ENCODE assay signal across 8 cellular contexts in genomic region chr17:62965649-62966425, GRCh38. TPM values are rescaled to one million over a fixed set of nuclear protein-coding genes. Genes with fewer than 3 reads are reported as not detected.
DNase-seq lines count a peak whose midpoint lies in the region; ATAC-seq and TF ChIP-seq lines count a peak whose summit lies in the region.

TANC2 (plus strand) TSS chr17:62966235; CDS start chr17:63009560, 43,325 bp downstream.

- DNase-seq in GM12865 (ENCODE audit: low read depth) (peak; percentile 73), NCI-H345 (lab: John Stamatoyannopoulos, UW) (peak; percentile 84), choroid plexus epithelial cell (ENCODE audit: low read depth) (peak; percentile 86), kidney epithelial cell (ENCODE audit: low read depth) (peak; percentile 51)
- peak; percentile 76 for DNase-seq in activated CD4-positive, alpha-beta T cell treated with anti-CD3 and anti-CD28 coated beads for 48 hours
- peak; percentile 68 for DNase-seq in stimulated activated CD4-positive, alpha-beta T cell treated with anti-CD3 and anti-CD28 coated beads, Interleukin-12 subunit alpha, Interleukin-12 subunit beta, amount 100 ng/mL, for 4 hours

- H3K27me3 ChIP-seq in kidney epithelial cell (ENCODE audit: control insufficient read depth, insufficient read depth, low read length): no peaks in the 10 kb centered on the region

- peak; percentile 57 for ATAC-seq in HG03095 (IDR thresholded peaks at IDR 0.05; ENCODE audit: unreplicated experiment)
- ATAC-seq in HG02840 (IDR thresholded peaks at IDR 0.05; ENCODE audit: low FRiP score, unreplicated experiment): no peak

- TF ChIP-seq CTCF in GM12865 (IDR thresholded peaks at IDR 0.05; ENCODE audit: insufficient read depth, low read depth, low read length, missing control alignments): no peak
- no peak for TF ChIP-seq CTCF in choroid plexus epithelial cell (conservative IDR thresholded peaks at IDR 0.05; ENCODE audit: low read depth, low read length)
- TF ChIP-seq CTCF in kidney epithelial cell (IDR thresholded peaks at IDR 0.05; ENCODE audit: insufficient read depth, low read length, poor library complexity, severe bottlenecking): no peak

- no peaks in the 10 kb centered on the region for H3K36me3 ChIP-seq in kidney epithelial cell (ENCODE audit: control insufficient read depth, insufficient read depth, low read length)

- peak within 1 kb of the TSS; percentile 68 for H3K4me3 ChIP-seq in GM12865 (ENCODE audit: low read depth, low read length)
- H3K4me3 ChIP-seq in choroid plexus epithelial cell (ENCODE audit: low read depth, low read length): peak within 1 kb of the TSS; percentile 87
- peak within 1 kb of the TSS; percentile 94 for H3K4me3 ChIP-seq in kidney epithelial cell (ENCODE audit: low read depth, low read length)

RNA-seq across cellular contexts. Expression of gene TANC2, which starts in this region (rescaled TPM):
- 35.0 and 51.0 TPM in 2 replicates for total RNA-seq in kidney epithelial cell
